In genomic region chr6:32088487-32089049, GRCh38 we compare ENCODE assay signal across 20 cellular contexts. TPM values are rescaled to one million over a fixed set of nuclear protein-coding genes. Genes with fewer than 3 reads are reported as not detected.
DNase-seq lines count a peak whose midpoint lies in the region; ATAC-seq and TF ChIP-seq lines count a peak whose summit lies in the region.
"Had no signal": no experiment of that assay in that cellular context is flagged by ENCODE, and none has a peak within 500 bp of the region (broad histone marks: within the 10 kb centered on the region; RNA-seq: fewer than 3 reads in every experiment).

No MANE protein-coding gene starts in this region.

- H3K27me3 ChIP-seq in PC-9 (ENCODE audit: insufficient read depth, low read depth): no peaks in the 10 kb centered on the region
- H3K27me3 ChIP-seq in esophagus squamous epithelium: peaks cover 0 to 37% (median 0%) of the 10 kb centered on the region in 4 donors
- no peaks in the 10 kb centered on the region for H3K27me3 ChIP-seq in thyroid gland

- H3K9me2 ChIP-seq in PC-9 (ENCODE audit: insufficient read depth): no peaks in the 10 kb centered on the region

- CTCF ChIA-PET in PC-9 (lab: Charles Lee): interaction anchor here (0.6 kb wide), 2 partner anchors 12 to 181 kb away, joined by 4 to 7 read pairs; no protein-coding TSS in a partner anchor

- intact Hi-C loops in PC-9 (cut with micrococcal nuclease; ENCODE audit: unreplicated experiment) (no loop called here), esophagus squamous epithelium (cut with DNase I) (no loop called here), thyroid gland (cut with DNase I) (no loop called here)

- H3K4me1 ChIP-seq in PC-9 (replicated peaks; ENCODE audit: insufficient read depth) (peaks cover 40% of the 10 kb centered on the region), esophagus squamous epithelium (peaks cover 15 to 53% (median 25%) of the 10 kb centered on the region in 3 donors), thyroid gland (peaks cover 27 to 46% of the 10 kb centered on the region in 2 donors)

- H3K36me3 ChIP-seq in PC-9 (ENCODE audit: low read depth) (no peaks in the 10 kb centered on the region), esophagus squamous epithelium (no peaks in the 10 kb centered on the region), thyroid gland (no peaks in the 10 kb centered on the region)
- H3K36me3 ChIP-seq: transverse colon had no signal

- ATAC-seq in SK-N-SH treated with all-trans-retinoic acid at 6 μM for 48 hours (no peak), HG02763 (IDR thresholded peaks at IDR 0.05; ENCODE audit: unreplicated experiment) (no peak)

- no peaks in the 10 kb centered on the region for H3K9me3 ChIP-seq in PC-9 (ENCODE audit: insufficient read depth, low read depth)
- H3K9me3 ChIP-seq in esophagus squamous epithelium: no peaks in the 10 kb centered on the region
- H3K9me3 ChIP-seq in thyroid gland: no peaks in the 10 kb centered on the region
- H3K9me3 ChIP-seq: transverse colon had no signal

- H3K4me2 ChIP-seq in PC-9: no peak overlapping the region

- no peaks in the 10 kb centered on the region for H3K9me3 Mint-ChIP-seq in nephron
- H3K9me3 Mint-ChIP-seq: central memory CD8-positive, alpha-beta T cell; immature natural killer cell had no signal

- H3K4me3 ChIP-seq in PC-9 (no peak overlapping the region), esophagus squamous epithelium (no peak overlapping the region), thyroid gland (replicated peaks in 1 of 3) (no peak overlapping the region)
- H3K4me3 ChIP-seq: lung had no signal

- POLR2A ChIA-PET in PC-9 (lab: Charles Lee; ENCODE audit: unreplicated experiment): interaction anchor here (0.7 kb wide), 1 partner anchor 102 kb away, joined by 7 read pairs; the partner anchor contains the start of gene PBX2

- H3K27ac Mint-ChIP-seq in nephron: peak overlapping the region in 1 of 3 experiments; percentile 69
- H3K27ac Mint-ChIP-seq: immature natural killer cell had no signal

- no peak overlapping the region for H3K27ac ChIP-seq in PC-9
- H3K27ac ChIP-seq in esophagus squamous epithelium: peak overlapping the region in 3 of 4 donors; percentile 80 to 92 (median 83)
- peak overlapping the region in 2 of 3 donors; percentile 66 to 80 for H3K27ac ChIP-seq in thyroid gland

- peaks cover 30% of the 10 kb centered on the region for H3K27me3 Mint-ChIP-seq in nephron (ENCODE audit: low read depth)

- peak overlapping the region in 2 of 3 experiments; percentile 30 to 31 for H3K4me3 Mint-ChIP-seq in nephron

- TSS peak; percentile 19 for BruUV-seq in PC-9 (replicated peaks; lab: Mats Ljungman, UMichigan)

- no peaks in the 10 kb centered on the region for H3K79me2 ChIP-seq in PC-9 (ENCODE audit: low read depth)

- H4K20me1 ChIP-seq in PC-9 (ENCODE audit: insufficient read depth): no peaks in the 10 kb centered on the region

- TF ChIP-seq CTCF in PC-9 (conservative IDR thresholded peaks at IDR 0.05) (no peak), esophagus squamous epithelium (IDR thresholded peaks at IDR 0.05) (no peak), nephron (IDR thresholded peaks at IDR 0.05; ENCODE audit: unreplicated experiment in 3 of 3) (no peak), thyroid gland (IDR thresholded peaks at IDR 0.05) (no peak)

- peaks cover 28% of the 10 kb centered on the region for H3K4me1 Mint-ChIP-seq in nephron

- WGBS in esophagus squamous epithelium, 2 donors: 60 to 92% methylated on average over 1 to 13 of the region's 14 CpGs
- 90 to 93% methylated on average over 13 to 14 of the region's 14 CpGs for WGBS in thyroid gland, 2 donors

- TF ChIP-seq POLR2A in esophagus squamous epithelium (IDR thresholded peaks at IDR 0.05) (no peak), thyroid gland (IDR thresholded peaks at IDR 0.05) (no peak)

- H3K36me3 Mint-ChIP-seq in nephron (ENCODE audit: low read depth): no peaks in the 10 kb centered on the region
- H3K36me3 Mint-ChIP-seq: immature natural killer cell had no signal

- peaks cover 25% of the 10 kb centered on the region for H3F3A ChIP-seq in PC-9 (ENCODE audit: insufficient read depth, low read depth)

- no peak overlapping the region for H2AFZ ChIP-seq in PC-9

- DNase-seq in PC-9 (no peak), esophagus squamous epithelium (lab: John Stamatoyannopoulos, UW) (no peak), thyroid gland (no peak), NCI-H526 treated with DMSO at 0.1 percent for 48 hours (lab: John Stamatoyannopoulos, UW) (no peak), medulla oblongata (ENCODE audit: extremely low spot score) (no peak)
- DNase-seq: activated CD4-positive, alpha-beta T cell treated with anti-CD3 and anti-CD28 coated beads, Interleukin-2, amount 50 U/mL, for 1 hour; activated gamma-delta T cell; AML-193; amygdala; immature natural killer cell; NCI-H1417 treated with DMSO at 0.1 percent for 48 hours; NCI-H526; SIG-M5; transverse colon had no signal

TF ChIP-seq in SK-N-SH treated with all-trans-retinoic acid at 6 μM for 48 hours, 23 proteins besides CTCF, POLR2A, EP300 and RAD21:
- TF ChIP-seq ZNF565 (CRISPR knock-in tag; conservative IDR thresholded peaks at IDR 0.05; ENCODE audit: low read depth) (no peak), ARNTL (CRISPR knock-in tag; IDR thresholded peaks at IDR 0.05; ENCODE audit: borderline replicate concordance, low read depth) (no peak), CSDC2 (CRISPR knock-in tag; IDR thresholded peaks at IDR 0.05) (no peak), ESRRG (CRISPR knock-in tag; IDR thresholded peaks at IDR 0.05) (no peak), BACH2 (CRISPR knock-in tag; IDR thresholded peaks at IDR 0.05; ENCODE audit: borderline replicate concordance) (no peak), TCF4 (CRISPR knock-in tag; IDR thresholded peaks at IDR 0.05; ENCODE audit: borderline replicate concordance) (no peak), SNAI2 (CRISPR knock-in tag; IDR thresholded peaks at IDR 0.05) (no peak), CSRNP3 (CRISPR knock-in tag; IDR thresholded peaks at IDR 0.05) (no peak)

RNA-seq across cellular contexts. Expression of gene TNXB, which starts 20.6 kb away (rescaled TPM):
- 15.1 and 22.1 TPM in 2 replicates for total RNA-seq in PC-9 (2021)
- 100 to 1,000 TPM in 1 of 4 donors, 10 to 100 TPM in 3; 10.5 to 102 (median 31.0) TPM for total RNA-seq in esophagus squamous epithelium
- 100 to 1,000 TPM in 2 of 4 donors, 10 to 100 TPM in 2; 42.2 to 112 (median 80.9) TPM for total RNA-seq in thyroid gland

RNA-seq across cellular contexts. Expression of gene ATF6B, which starts 39.5 kb away (rescaled TPM):
- total RNA-seq in PC-9 (2021) (87.2 and 102 TPM in 2 replicates), esophagus squamous epithelium (10 to 100 TPM; 27.3 to 45.4 (median 30.0) TPM), thyroid gland (10 to 100 TPM; 41.5 to 63.5 (median 57.3) TPM)

RNA-seq across cellular contexts. Expression of gene FKBPL, which starts 41.5 kb away (rescaled TPM):
- 11.6 and 12.6 TPM in 2 replicates for total RNA-seq in PC-9 (2021)
- 10 to 100 TPM in 1 of 4 donors, 1 to 10 TPM in 3; 5.9 to 16.7 (median 6.8) TPM for total RNA-seq in esophagus squamous epithelium
- 10 to 100 TPM in 1 of 4 donors, 1 to 10 TPM in 3; 3.6 to 11.8 (median 6.8) TPM for total RNA-seq in thyroid gland

RNA-seq across cellular contexts. Expression of gene CYP21A2, which starts 50.4 kb away (rescaled TPM):
- 0.33 TPM in 1 of 2 replicates, not detected in the other for total RNA-seq in PC-9 (2021)
- total RNA-seq in esophagus squamous epithelium: under 1 TPM in 1 of 4 donors, not detected in 3; 0.22 TPM
- total RNA-seq in thyroid gland: 1 to 10 TPM in 1 of 4 donors, under 1 TPM in 2, not detected in 1; 0.24 to 1.7 (median 0.33) TPM
- total RNA-seq: glomerular endothelial cell had no signal
